Comparison of ENCODE assay signal across 15 cellular contexts in genomic region chr11:79159657-79160450, GRCh38.
DNase-seq lines count a peak whose midpoint lies in the region; ATAC-seq and TF ChIP-seq lines count a peak whose summit lies in the region.
"Had no signal": no experiment of that assay in that cellular context is flagged by ENCODE, and none has a peak within 500 bp of the region (broad histone marks: within the 10 kb centered on the region; RNA-seq: fewer than 3 reads in every experiment).

No MANE protein-coding gene starts in this region.

- no peaks in the 10 kb centered on the region for H3K9me3 Mint-ChIP-seq in MCF 10A (ENCODE audit: unreplicated experiment)
- H3K9me3 Mint-ChIP-seq: activated naive CD4-positive, alpha-beta T cell treated with anti-CD3 and anti-CD28 coated beads, Interleukin-2, amount 10 ng/mL, durations not matched to agents 7 days and 5 days had no signal

- H3K27ac ChIP-seq in breast epithelium, result no peak overlapping the region
- H3K27ac ChIP-seq in WERI-Rb-1, result no peak overlapping the region
- no peak overlapping the region for H3K27ac ChIP-seq in foreskin keratinocyte
- no peak overlapping the region for H3K27ac ChIP-seq in uterus
- H3K27ac ChIP-seq: spleen had no signal

- POLR2A ChIA-PET in MCF 10A (lab: Yijun Ruan, JAX), result interaction anchor here (0.6 to 1.2 kb wide), 3 partner anchors 8 to 491 kb away, joined by 3 read pairs; no protein-coding TSS in a partner anchor

- ATAC-seq in foreskin keratinocyte, result no peak

- H3K27me3 ChIP-seq in breast epithelium, result no peaks in the 10 kb centered on the region
- H3K27me3 ChIP-seq in WERI-Rb-1 (ENCODE audit: insufficient read depth, low read depth, severe bottlenecking), result no peaks in the 10 kb centered on the region
- no peaks in the 10 kb centered on the region for H3K27me3 ChIP-seq in foreskin keratinocyte
- no peaks in the 10 kb centered on the region for H3K27me3 ChIP-seq in H7 (ENCODE audit: control insufficient read depth, insufficient read depth, low read length)
- no peaks in the 10 kb centered on the region for H3K27me3 ChIP-seq in uterus

- no peaks in the 10 kb centered on the region for H3K36me3 Mint-ChIP-seq in MCF 10A (ENCODE audit: insufficient read depth, unreplicated experiment)
- H3K36me3 Mint-ChIP-seq: activated naive CD4-positive, alpha-beta T cell treated with anti-CD3 and anti-CD28 coated beads, Interleukin-2, amount 10 ng/mL, durations not matched to agents 7 days and 5 days had no signal

- H3K27me3 Mint-ChIP-seq in MCF 10A (ENCODE audit: insufficient read depth, unreplicated experiment), result no peaks in the 10 kb centered on the region
- H3K27me3 Mint-ChIP-seq: activated naive CD4-positive, alpha-beta T cell treated with anti-CD3 and anti-CD28 coated beads, Interleukin-2, amount 10 ng/mL, durations not matched to agents 7 days and 5 days had no signal

- intact Hi-C loops in MCF 10A (cut with micrococcal nuclease), result loop anchor here (2.0 kb wide), 2 partner anchors 97 to 513 kb away; no protein-coding TSS in a partner anchor
- intact Hi-C loops in breast epithelium (cut with DNase I; ENCODE audit: low total_unique reads), result no loop called here
- intact Hi-C loops in uterus (cut with DNase I; ENCODE audit: low total_unique reads), result no loop called here

- H3K27ac Mint-ChIP-seq in MCF 10A (ENCODE audit: low read depth, unreplicated experiment), result no peak overlapping the region
- H3K27ac Mint-ChIP-seq: activated naive CD4-positive, alpha-beta T cell treated with anti-CD3 and anti-CD28 coated beads, Interleukin-2, amount 10 ng/mL, durations not matched to agents 7 days and 5 days had no signal

- no peak for TF ChIP-seq POLR2A in breast epithelium (IDR thresholded peaks at IDR 0.05)
- no peak for TF ChIP-seq POLR2A in uterus (IDR thresholded peaks at IDR 0.05)

- H3K4me3 Mint-ChIP-seq in MCF 10A (ENCODE audit: unreplicated experiment), result no peak overlapping the region
- H3K4me3 Mint-ChIP-seq: activated naive CD4-positive, alpha-beta T cell treated with anti-CD3 and anti-CD28 coated beads, Interleukin-2, amount 10 ng/mL, durations not matched to agents 7 days and 5 days had no signal

- TF ChIP-seq CTCF in MCF 10A (IDR thresholded peaks at IDR 0.05; ENCODE audit: unreplicated experiment) (peak; percentile 34), breast epithelium (IDR thresholded peaks at IDR 0.05) (no peak), WERI-Rb-1 (IDR thresholded peaks at IDR 0.05; ENCODE audit: low read depth, low read length) (peak; percentile 25; the same call in 1 of the 2 replicates), foreskin keratinocyte (conservative IDR thresholded peaks at IDR 0.05) (peak; percentile 55), uterus (IDR thresholded peaks at IDR 0.05) (no peak)

- H3K4me3 ChIP-seq in breast epithelium (no peak overlapping the region), WERI-Rb-1 (ENCODE audit: low read depth, low read length) (no peak overlapping the region), H7 (ENCODE audit: insufficient read depth, low read depth, low read length) (no peak overlapping the region), uterus (no peak overlapping the region)
- H3K4me3 ChIP-seq: spleen had no signal

- CTCF ChIA-PET in MCF 10A (lab: Yijun Ruan, JAX), result interaction anchor here (0.6 to 3.3 kb wide), 17 partner anchors 9 to 1391 kb away, joined by 3 to 31 read pairs (median 3); no protein-coding TSS in a partner anchor

- H3K36me3 ChIP-seq in breast epithelium (no peaks in the 10 kb centered on the region), WERI-Rb-1 (no peaks in the 10 kb centered on the region), H7 (replicated peaks; ENCODE audit: control insufficient read depth, insufficient read depth, low read length) (no peaks in the 10 kb centered on the region), uterus (no peaks in the 10 kb centered on the region)
- H3K36me3 ChIP-seq: spleen had no signal

- H3K4me1 ChIP-seq in breast epithelium (no peaks in the 10 kb centered on the region), foreskin keratinocyte (peaks cover 6% of the 10 kb centered on the region), uterus (no peaks in the 10 kb centered on the region)

- H3K4me1 Mint-ChIP-seq in MCF 10A (ENCODE audit: insufficient read depth, unreplicated experiment), result peaks cover 35% of the 10 kb centered on the region
- H3K4me1 Mint-ChIP-seq: activated naive CD4-positive, alpha-beta T cell treated with anti-CD3 and anti-CD28 coated beads, Interleukin-2, amount 10 ng/mL, durations not matched to agents 7 days and 5 days had no signal

- no TSS peak for BruUV-seq in MCF 10A (replicated peaks; lab: Mats Ljungman, UMichigan)

- DNase-seq in MCF 10A (ENCODE audit: unreplicated experiment) (peak; percentile 18), breast epithelium (ENCODE audit: low spot score in 2 of 2) (no peak), WERI-Rb-1 (no peak), foreskin keratinocyte (no peak), amniotic stem cell (lab: John Stamatoyannopoulos, UW) (no peak), H7 (no peak), uterus (no peak)
- DNase-seq in stimulated activated CD4-positive, alpha-beta T cell treated with anti-CD3 and anti-CD28 coated beads, Interleukin-15, amount 100 ng/mL, for 24 hours, result no peak
- DNase-seq: activated CD4-positive, CD25-positive, alpha-beta regulatory T cell; activated naive CD4-positive, alpha-beta T cell treated with anti-CD3 and anti-CD28 coated beads, Interleukin-2, amount 10 ng/mL, durations not matched to agents 7 days and 5 days; cerebellar nuclear complex; DMS153; NCI-H1048; occipital lobe; spleen had no signal

- no peaks in the 10 kb centered on the region for H3K9me3 ChIP-seq in breast epithelium
- H3K9me3 ChIP-seq in WERI-Rb-1 (ENCODE audit: severe bottlenecking), result no peaks in the 10 kb centered on the region
- no peaks in the 10 kb centered on the region for H3K9me3 ChIP-seq in uterus
- H3K9me3 ChIP-seq: spleen had no signal

Comparison
In these comparisons a context has a peak if more than half of its experiments do, and no peak if none do; other contexts are left out.
1. CTCF ChIP-seq: peak in MCF 10A (single experiment), WERI-Rb-1 (single experiment) and foreskin keratinocyte (single experiment); none in breast epithelium (0 of 3) and uterus (0 of 4).